In genomic region chr11:101866619-101867491, GRCh38 we compare ENCODE assay signal across 14 cellular contexts. TPM values are rescaled to one million over a fixed set of nuclear protein-coding genes. Genes with fewer than 3 reads are reported as not detected.
DNase-seq lines count a peak whose midpoint lies in the region; ATAC-seq, FAIRE-seq and TF ChIP-seq lines count a peak whose summit lies in the region.
"Had no signal": no experiment of that assay in that cellular context is flagged by ENCODE, and none has a peak within 500 bp of the region (broad histone marks: within the 10 kb centered on the region; RNA-seq: fewer than 3 reads in every experiment).

No MANE protein-coding gene starts in this region.

- FAIRE-seq in GM12891 (lab: Jason Lieb, UNC) = no peak

- in situ Hi-C loops in brain microvascular endothelial cell (cut with HindIII; ENCODE audit: low pct_ligation_motif_present, low sequenced_read_pairs) = no loop called here

- no peaks in the 10 kb centered on the region for H3K27me3 ChIP-seq in ACC112 (ENCODE audit: insufficient read depth, low read length)
- H3K27me3 ChIP-seq in HUES48 (ENCODE audit: control insufficient read depth, insufficient read depth, low read length) = no peaks in the 10 kb centered on the region
- H3K27me3 ChIP-seq in brain microvascular endothelial cell (replicated peaks) = no peaks in the 10 kb centered on the region
- H3K27me3 ChIP-seq in kidney epithelial cell (ENCODE audit: control insufficient read depth, insufficient read depth, low read length) = no peaks in the 10 kb centered on the region
- H3K27me3 ChIP-seq: upper lobe of right lung had no signal

- ATAC-seq in GM19035 (IDR thresholded peaks at IDR 0.05; ENCODE audit: unreplicated experiment) (no peak), GM21528 (IDR thresholded peaks at IDR 0.05; ENCODE audit: low FRiP score, unreplicated experiment) (no peak)
- ATAC-seq: activated CD8-positive, alpha-beta memory T cell treated with anti-CD3 and anti-CD28 coated beads, Interleukin-2, amount 10 ng/mL, durations not matched to agents 7 days and 5 days; Panc1; upper lobe of right lung had no signal

- no peak overlapping the region for H2AFZ ChIP-seq in ACC112 (ENCODE audit: low read length, unreplicated experiment)

- peak overlapping the region; percentile 45 for H3K27ac ChIP-seq in ACC112 (ENCODE audit: low read depth, low read length)
- peak overlapping the region; percentile 41 for H3K27ac ChIP-seq in HUES48 (ENCODE audit: low read depth, low read length)
- peak overlapping the region; percentile 46 for H3K27ac ChIP-seq in brain microvascular endothelial cell
- H3K27ac ChIP-seq: skin epidermis, upper lobe of right lung had no signal

- H3K4me3 ChIP-seq in ACC112 (ENCODE audit: low read depth, low read length) (no peak overlapping the region), HUES48 (ENCODE audit: low read depth, low read length) (no peak overlapping the region), brain microvascular endothelial cell (ENCODE audit: low read depth, low read length) (no peak overlapping the region), kidney epithelial cell (ENCODE audit: low read depth, low read length) (no peak overlapping the region)
- H3K4me3 ChIP-seq: skin epidermis, upper lobe of right lung had no signal

- no peak for TF ChIP-seq POLR2A in GM12891 (IDR thresholded peaks at IDR 0.05; ENCODE audit: low read depth, low read length)

- H3K9me3 ChIP-seq in HUES48 (ENCODE audit: control insufficient read depth, insufficient read depth, low read length) = no peaks in the 10 kb centered on the region; the same call in 1 of the 2 replicates
- H3K9me3 ChIP-seq: upper lobe of right lung had no signal

- no peaks in the 10 kb centered on the region for H3K79me2 ChIP-seq in ACC112 (ENCODE audit: control insufficient read depth, insufficient read depth, low read length, unreplicated experiment)

- H3K4me1 ChIP-seq in ACC112 (ENCODE audit: control insufficient read depth, insufficient read depth, low read length, unreplicated experiment) (peaks cover 45% of the 10 kb centered on the region), HUES48 (ENCODE audit: control insufficient read depth, insufficient read depth, low read length) (peaks cover 12% of the 10 kb centered on the region; the same call in 1 of the 2 replicates)
- H3K4me1 ChIP-seq: upper lobe of right lung had no signal

- no peak overlapping the region for H3K9ac ChIP-seq in HUES48 (ENCODE audit: low read depth, low read length)

- DNase-seq in brain microvascular endothelial cell (peak; percentile 27), kidney epithelial cell (ENCODE audit: low read depth) (peak; percentile 86), pons (ENCODE audit: low spot score) (no peak), GM12891 (ENCODE audit: insufficient read length, low spot score) (no peak)
- DNase-seq: activated CD8-positive, alpha-beta memory T cell treated with anti-CD3 and anti-CD28 coated beads, Interleukin-2, amount 10 ng/mL, durations not matched to agents 7 days and 5 days; effector CD4-positive, alpha-beta T cell; nephron progenitor cell; upper lobe of right lung had no signal

- TF ChIP-seq CTCF in brain microvascular endothelial cell (IDR thresholded peaks at IDR 0.05; ENCODE audit: low read depth, low read length, missing control alignments) (no peak), kidney epithelial cell (IDR thresholded peaks at IDR 0.05; ENCODE audit: insufficient read depth, low read length, poor library complexity, severe bottlenecking) (no peak)

- H3K36me3 ChIP-seq in ACC112 (ENCODE audit: insufficient read depth, low read length) (no peaks in the 10 kb centered on the region), HUES48 (ENCODE audit: control insufficient read depth, insufficient read depth, low read length) (no peaks in the 10 kb centered on the region), brain microvascular endothelial cell (replicated peaks) (no peaks in the 10 kb centered on the region), kidney epithelial cell (ENCODE audit: control insufficient read depth, insufficient read depth, low read length) (no peaks in the 10 kb centered on the region)
- H3K36me3 ChIP-seq: upper lobe of right lung had no signal

TF ChIP-seq in GM12891, 5 proteins besides CTCF, POLR2A, EP300 and RAD21:
- no peak for TF ChIP-seq TAF1 (IDR thresholded peaks at IDR 0.05; ENCODE audit: low read depth, low read length)
- TF ChIP-seq POLR2AphosphoS5 (IDR thresholded peaks at IDR 0.05; ENCODE audit: low read depth, low read length) = no peak
- no peak for TF ChIP-seq SPI1 (IDR thresholded peaks at IDR 0.05; ENCODE audit: low read depth, low read length)
- TF ChIP-seq PAX5 (IDR thresholded peaks at IDR 0.05; ENCODE audit: insufficient read depth, low read length, severe bottlenecking) = no peak
- no peak for TF ChIP-seq POU2F2 (IDR thresholded peaks at IDR 0.05; ENCODE audit: low read depth, low read length)

RNA-seq across cellular contexts. Expression of gene CEP126, which starts 48.0 kb away (rescaled TPM):
- total RNA-seq in kidney epithelial cell = 0.71 and 0.82 TPM in 2 replicates
- polyA plus RNA-seq in GM12891 (2012; ENCODE audit: low read depth, missing spikeins) = not detected

RNA-seq across cellular contexts. Expression of gene ANGPTL5, which starts 49.5 kb away (rescaled TPM):
- total RNA-seq in kidney epithelial cell = not detected in 2 replicates
- polyA plus RNA-seq in GM12891 (2012; ENCODE audit: low read depth, missing spikeins) = not detected
- total RNA-seq: activated CD8-positive, alpha-beta memory T cell treated with anti-CD3 and anti-CD28 coated beads, Interleukin-2, amount 10 ng/mL, durations not matched to agents 7 days and 5 days had no signal

Comparison
In these comparisons a context has a peak if more than half of its experiments do, and no peak if none do; other contexts are left out.
1. DNase-seq: peak in brain microvascular endothelial cell (single experiment) and kidney epithelial cell (single experiment); none in pons (single experiment) and GM12891 (single experiment).
2. Peak in every context shown above with its lines, with median percentiles within 50 percentile points of each other: H3K27ac ChIP-seq.